In genomic region chr9:95820076-95820475, GRCh38 we compare ENCODE assay signal across 20 cellular contexts. TPM values are rescaled to one million over a fixed set of nuclear protein-coding genes. Genes with fewer than 3 reads are reported as not detected.
DNase-seq lines count a peak whose midpoint lies in the region; ATAC-seq and TF ChIP-seq lines count a peak whose summit lies in the region.
"Had no signal": no experiment of that assay in that cellular context is flagged by ENCODE, and none has a peak within 500 bp of the region (broad histone marks: within the 10 kb centered on the region; RNA-seq: fewer than 3 reads in every experiment).

No MANE protein-coding gene starts in this region.

- no peaks in the 10 kb centered on the region for H3K27me3 Mint-ChIP-seq in stimulated activated naive B cell treated with anti-CD40 and anti-IgM and Interleukin-4, amounts not matched to agents 10 μg/mL and 1 μg/mL and 100 μg/mL, for 72 hours
- H3K27me3 Mint-ChIP-seq in osteocyte (ENCODE audit: unreplicated experiment) = no peaks in the 10 kb centered on the region

- H3K36me3 Mint-ChIP-seq in stimulated activated naive B cell treated with anti-CD40 and anti-IgM and Interleukin-4, amounts not matched to agents 10 μg/mL and 1 μg/mL and 100 μg/mL, for 72 hours = peaks cover 13 to 22% of the 10 kb centered on the region in 2 donors
- H3K36me3 Mint-ChIP-seq in osteocyte (ENCODE audit: unreplicated experiment) = no peaks in the 10 kb centered on the region
- H3K36me3 Mint-ChIP-seq: CD8-positive, alpha-beta T cell had no signal

- DNase-seq in AG10803 (ENCODE audit: low read depth) = peak; percentile 81
- peak; percentile 63 for DNase-seq in HFF-Myc (ENCODE audit: extremely low read depth, low read depth)
- peak; percentile 82 for DNase-seq in fibroblast of mammary gland (ENCODE audit: low read depth)
- DNase-seq in stimulated activated naive B cell treated with anti-CD40 and anti-IgM and Interleukin-4, amounts not matched to agents 10 μg/mL and 1 μg/mL and 100 μg/mL, for 72 hours = no peak
- DNase-seq in activated effector memory CD4-positive, alpha-beta T cell treated with Interleukin-2 at 50 U/mL for 16 hours = no peak
- no peak for DNase-seq in osteocyte (ENCODE audit: extremely low spot score, unreplicated experiment)
- no peak for DNase-seq in activated CD8-positive, alpha-beta memory T cell treated with anti-CD3 and anti-CD28 coated beads for 24 hours
- DNase-seq: C1 segment of cervical spinal cord; CD8-positive, alpha-beta T cell; DMS153; Kasumi-1; NCI-H1694; NCI-H2081; NCI-H2171; NCI-H345; NCI-H524; NCI-H774; SJCRH30 had no signal

- no peak for ATAC-seq in stimulated activated naive B cell treated with anti-CD40 and anti-IgM and Interleukin-4, amounts not matched to agents 10 μg/mL and 1 μg/mL and 100 μg/mL, for 72 hours (replicated peaks)
- ATAC-seq: CD8-positive, alpha-beta T cell; HCT116; Panc1 had no signal

- H3K27ac Mint-ChIP-seq in stimulated activated naive B cell treated with anti-CD40 and anti-IgM and Interleukin-4, amounts not matched to agents 10 μg/mL and 1 μg/mL and 100 μg/mL, for 72 hours = peak overlapping the region; percentile 62
- no peak overlapping the region for H3K27ac Mint-ChIP-seq in osteocyte (ENCODE audit: unreplicated experiment)
- H3K27ac Mint-ChIP-seq: CD8-positive, alpha-beta T cell had no signal

- peaks cover 3 to 4% of the 10 kb centered on the region in 2 donors for H3K9me3 Mint-ChIP-seq in stimulated activated naive B cell treated with anti-CD40 and anti-IgM and Interleukin-4, amounts not matched to agents 10 μg/mL and 1 μg/mL and 100 μg/mL, for 72 hours
- peaks cover under 1% of the 10 kb centered on the region for H3K9me3 Mint-ChIP-seq in osteocyte (ENCODE audit: unreplicated experiment)
- H3K9me3 Mint-ChIP-seq: CD8-positive, alpha-beta T cell had no signal

- H3K4me3 Mint-ChIP-seq in stimulated activated naive B cell treated with anti-CD40 and anti-IgM and Interleukin-4, amounts not matched to agents 10 μg/mL and 1 μg/mL and 100 μg/mL, for 72 hours = no peak overlapping the region
- no peak overlapping the region for H3K4me3 Mint-ChIP-seq in osteocyte (ENCODE audit: unreplicated experiment)
- H3K4me3 Mint-ChIP-seq: CD8-positive, alpha-beta T cell had no signal

- peaks cover 19 to 43% of the 10 kb centered on the region in 2 donors for H3K4me1 Mint-ChIP-seq in stimulated activated naive B cell treated with anti-CD40 and anti-IgM and Interleukin-4, amounts not matched to agents 10 μg/mL and 1 μg/mL and 100 μg/mL, for 72 hours
- peaks cover 36% of the 10 kb centered on the region for H3K4me1 Mint-ChIP-seq in osteocyte (ENCODE audit: unreplicated experiment)

- TF ChIP-seq CTCF in AG10803 (conservative IDR thresholded peaks at IDR 0.05; ENCODE audit: low read length) (no peak), HFF-Myc (IDR thresholded peaks at IDR 0.05; ENCODE audit: low read depth, low read length, missing control alignments) (no peak), fibroblast of mammary gland (conservative IDR thresholded peaks at IDR 0.05; ENCODE audit: control insufficient read depth, insufficient read depth, low read depth, low read length) (no peak), osteocyte (IDR thresholded peaks at IDR 0.05) (no peak)

- H3K4me3 ChIP-seq in AG10803 (ENCODE audit: low read length) (no peak overlapping the region), HFF-Myc (replicated peaks; ENCODE audit: low read depth, low read length) (no peak overlapping the region), fibroblast of mammary gland (ENCODE audit: control insufficient read depth, low read depth, low read length) (no peak overlapping the region)
- H3K4me3 ChIP-seq: SJCRH30 had no signal

RNA-seq across cellular contexts. Expression of gene ERCC6L2, which starts 55.4 kb away (rescaled TPM):
- 48.9 and 50.5 TPM in 2 replicates for total RNA-seq in osteocyte

Comparison
In these comparisons a context has a peak if more than half of its experiments do, and no peak if none do; other contexts are left out.
1. DNase-seq: peak in AG10803 (single experiment), HFF-Myc (single experiment) and fibroblast of mammary gland (single experiment); none in stimulated activated naive B cell treated with anti-CD40 and anti-IgM and Interleukin-4, amounts not matched to agents 10 μg/mL and 1 μg/mL and 100 μg/mL, for 72 hours (single experiment), activated effector memory CD4-positive, alpha-beta T cell treated with Interleukin-2 at 50 U/mL for 16 hours (single experiment), osteocyte (single experiment) and activated CD8-positive, alpha-beta memory T cell treated with anti-CD3 and anti-CD28 coated beads for 24 hours (single experiment).